In genomic region chr18:48922203-48922800, GRCh38 we compare ENCODE assay signal across 8 cellular contexts. TPM values are rescaled to one million over a fixed set of nuclear protein-coding genes. Genes with fewer than 3 reads are reported as not detected.
DNase-seq lines count a peak whose midpoint lies in the region; ATAC-seq and TF ChIP-seq lines count a peak whose summit lies in the region.

No MANE protein-coding gene starts in this region.

- peak overlapping the region in 8 of 10 donors; percentile 36 to 89 (median 76) for H3K4me3 Mint-ChIP-seq in naive thymus-derived CD8-positive, alpha-beta T cell

- H4K20me1 ChIP-seq in MM.1S (ENCODE audit: insufficient read depth, low read length) = no peaks in the 10 kb centered on the region

- H3K27me3 Mint-ChIP-seq in naive thymus-derived CD8-positive, alpha-beta T cell = no peaks in the 10 kb centered on the region

- BruUV-seq in A673 (replicated peaks; lab: Mats Ljungman, UMichigan) = no TSS peak

- H3K27me3 ChIP-seq in A673 (replicated peaks; ENCODE audit: insufficient read depth, low read depth, low read length, poor library complexity) (no peaks in the 10 kb centered on the region), MM.1S (replicated peaks; ENCODE audit: insufficient read depth, low read length) (no peaks in the 10 kb centered on the region), H7 (ENCODE audit: control insufficient read depth, insufficient read depth, low read length) (no peaks in the 10 kb centered on the region)
- no peaks in the 10 kb centered on the region for H3K27me3 ChIP-seq in effector memory CD4-positive, alpha-beta T cell (replicated peaks; ENCODE audit: control insufficient read depth, insufficient read depth, low read length, poor library complexity, severe bottlenecking)

- peaks cover 68% of the 10 kb centered on the region for H3F3A ChIP-seq in MM.1S (ENCODE audit: insufficient read depth, low read length)

- peaks cover 0 to 18% (median 7%) of the 10 kb centered on the region in 3 donors for H3K36me3 Mint-ChIP-seq in naive thymus-derived CD8-positive, alpha-beta T cell

- H2AFZ ChIP-seq in MM.1S (ENCODE audit: low read length) = no peak overlapping the region

- H3K9ac ChIP-seq in MM.1S (ENCODE audit: low read length) = peak overlapping the region; percentile 43; the same call in 1 of the 2 replicates

- POLR2A ChIA-PET in A673 (lab: Charles Lee; ENCODE audit: low non-redundant PET) = no interaction called here
- POLR2A ChIA-PET in naive thymus-derived CD8-positive, alpha-beta T cell (lab: Charles Lee) = no interaction called here

- intact Hi-C loops in A673 (cut with micrococcal nuclease; ENCODE audit: unreplicated experiment) = no loop called here

- H3K4me1 ChIP-seq in A673 (ENCODE audit: insufficient read depth, low read length, poor library complexity, severe bottlenecking) = peaks cover 48% of the 10 kb centered on the region
- peaks cover 93% of the 10 kb centered on the region for H3K4me1 ChIP-seq in MM.1S (ENCODE audit: low read length)
- peaks cover 46% of the 10 kb centered on the region for H3K4me1 ChIP-seq in effector memory CD4-positive, alpha-beta T cell (ENCODE audit: control insufficient read depth, insufficient read depth, low read length, poor library complexity, severe bottlenecking)

- no peaks in the 10 kb centered on the region for H3K9me2 ChIP-seq in MM.1S (replicated peaks; ENCODE audit: insufficient read depth, low read length)

- H3K9me3 ChIP-seq in A673 (ENCODE audit: low read depth, low read length, poor library complexity, severe bottlenecking) (no peaks in the 10 kb centered on the region), MM.1S (replicated peaks; ENCODE audit: insufficient read depth, low read length) (no peaks in the 10 kb centered on the region)
- no peaks in the 10 kb centered on the region for H3K9me3 ChIP-seq in effector memory CD4-positive, alpha-beta T cell (ENCODE audit: control insufficient read depth, low read length)

- peaks cover 9% of the 10 kb centered on the region for H3K36me3 ChIP-seq in A673 (ENCODE audit: insufficient read depth, low read length, poor library complexity, severe bottlenecking)
- H3K36me3 ChIP-seq in MM.1S (replicated peaks; ENCODE audit: insufficient read depth, low read length) = peaks cover 10% of the 10 kb centered on the region; the same call in 1 of the 2 replicates
- H3K36me3 ChIP-seq in effector memory CD4-positive, alpha-beta T cell (ENCODE audit: control insufficient read depth, insufficient read depth, low read length) = peaks cover 19% of the 10 kb centered on the region
- peaks cover 27% of the 10 kb centered on the region for H3K36me3 ChIP-seq in H7 (replicated peaks; ENCODE audit: control insufficient read depth, insufficient read depth, low read length)

- no peak for DNase-seq in A673 (ENCODE audit: low spot score)
- DNase-seq in MM.1S = no peak
- no peak for DNase-seq in effector memory CD4-positive, alpha-beta T cell
- peak in 1 of 10 donors; percentile 2 for DNase-seq in naive thymus-derived CD8-positive, alpha-beta T cell
- DNase-seq in H7 = no peak
- no peak for DNase-seq in HK-2 (ENCODE audit: unreplicated experiment)
- DNase-seq in stimulated activated CD8-positive, alpha-beta memory T cell treated with anti-CD3 and anti-CD28 coated beads, Interleukin-4, amount 100 ng/mL, for 48 hours = no peak

- ATAC-seq in naive thymus-derived CD8-positive, alpha-beta T cell = no peak
- no peak for ATAC-seq in GM18873 (IDR thresholded peaks at IDR 0.05; ENCODE audit: low FRiP score, unreplicated experiment)

- CTCF ChIA-PET in A673 (lab: Charles Lee) = no interaction called here

- TF ChIP-seq CTCF in A673 (conservative IDR thresholded peaks at IDR 0.05; ENCODE audit: low read depth, low read length) = no peak
- no peak for TF ChIP-seq CTCF in MM.1S (IDR thresholded peaks at IDR 0.05; ENCODE audit: low read length)

- H3K4me1 Mint-ChIP-seq in naive thymus-derived CD8-positive, alpha-beta T cell = peaks cover 33 to 66% (median 56%) of the 10 kb centered on the region in 4 donors

- peak overlapping the region; percentile 34 for H3K4me3 ChIP-seq in A673 (ENCODE audit: low read depth, low read length, poor library complexity, severe bottlenecking)
- H3K4me3 ChIP-seq in MM.1S (ENCODE audit: low read length) = peak overlapping the region; percentile 40
- peak overlapping the region; percentile 44 for H3K4me3 ChIP-seq in effector memory CD4-positive, alpha-beta T cell (ENCODE audit: insufficient read depth, low read depth, low read length, poor library complexity, severe bottlenecking)
- no peak overlapping the region for H3K4me3 ChIP-seq in H7 (ENCODE audit: insufficient read depth, low read depth, low read length)

- no peaks in the 10 kb centered on the region for H3K9me3 Mint-ChIP-seq in naive thymus-derived CD8-positive, alpha-beta T cell

- H3K27ac ChIP-seq in A673 (ENCODE audit: low read depth, low read length, poor library complexity, severe bottlenecking) (peak overlapping the region; percentile 84), MM.1S (ENCODE audit: low read length) (peak overlapping the region; percentile 85; the same call in 1 of the 2 replicates)
- no peak overlapping the region for H3K27ac ChIP-seq in effector memory CD4-positive, alpha-beta T cell (ENCODE audit: insufficient read depth, low read length, poor library complexity, severe bottlenecking)

- peaks cover 93% of the 10 kb centered on the region for H3K79me2 ChIP-seq in MM.1S (ENCODE audit: low read length)

- H3K4me2 ChIP-seq in MM.1S (ENCODE audit: low read depth, low read length) = peak overlapping the region; percentile 95; the same call in 1 of the 2 replicates

- peak overlapping the region in 4 of 10 donors; percentile 31 to 92 (median 60) for H3K27ac Mint-ChIP-seq in naive thymus-derived CD8-positive, alpha-beta T cell

RNA-seq across cellular contexts. Expression of gene SMAD7, which starts 28.5 kb away (rescaled TPM):
- total RNA-seq in A673 (2021) = 11.4 and 12.0 TPM in 2 replicates
- 10 to 100 TPM; 30.9 to 32.5 TPM for total RNA-seq in naive thymus-derived CD8-positive, alpha-beta T cell
- 1 to 10 TPM; 2.3 to 4.9 (median 4.8) TPM for polyA plus RNA-seq in naive thymus-derived CD8-positive, alpha-beta T cell
- total RNA-seq in H7 (2014; rRNA removed; shearing (Covaris generic)) = 78.3 and 80.4 TPM in 2 replicates
